Comparison of ENCODE assay signal across 11 cellular contexts in the genomic region with DNA sequence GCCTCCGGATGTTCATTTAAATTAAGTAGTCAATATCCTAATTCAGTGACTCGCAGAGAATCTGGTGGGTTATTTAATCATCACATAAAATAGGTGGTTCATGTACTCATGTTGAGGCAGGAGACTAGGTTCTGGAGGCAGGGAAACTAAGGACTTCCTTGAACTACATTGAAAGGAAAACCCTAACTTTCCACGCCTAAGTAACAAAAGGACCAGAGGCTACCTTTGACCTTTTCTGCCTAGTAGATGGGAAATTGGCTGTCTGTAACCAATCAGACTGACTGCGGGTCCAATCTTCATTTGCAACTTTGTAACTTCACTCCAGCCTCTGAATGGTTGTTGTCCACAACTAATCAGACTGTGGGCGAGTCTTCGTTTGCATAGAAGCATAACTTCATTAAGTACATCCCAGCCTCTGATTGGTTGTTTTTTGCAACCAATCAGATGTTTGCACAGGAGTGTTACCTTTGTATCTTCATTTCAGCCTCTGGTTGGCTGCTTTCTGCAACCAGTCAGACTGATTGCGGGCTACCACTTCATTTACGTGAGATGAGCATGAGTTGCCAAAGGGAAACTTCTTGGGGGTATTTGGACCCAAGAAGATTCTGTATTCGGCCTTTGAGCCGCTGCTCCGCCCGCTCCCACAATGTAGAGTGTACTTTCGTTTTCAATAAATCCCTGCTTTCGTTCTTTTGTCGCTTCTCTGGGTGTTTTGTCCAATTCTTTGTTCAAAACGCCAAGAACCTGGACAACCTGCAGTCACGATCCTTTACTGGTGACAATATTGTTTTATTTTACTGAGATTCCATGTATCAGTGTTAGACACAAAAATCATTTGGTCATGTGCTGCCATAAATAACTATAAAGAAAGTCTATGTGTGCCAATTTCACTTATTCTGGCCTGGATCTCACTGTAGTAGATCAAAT. TPM values are rescaled to one million over a fixed set of nuclear protein-coding genes. Genes with fewer than 3 reads are reported as not detected.
A peak's percentile ranks its signal among the peaks of the same experiment; 100 is the strongest.
DNase-seq lines count a peak whose midpoint lies in the region; ATAC-seq and TF ChIP-seq lines count a peak whose summit lies in the region.
"Had no signal": no experiment of that assay in that cellular context is flagged by ENCODE, and none has a peak within 500 bp of the region (broad histone marks: within the 10 kb centered on the region; RNA-seq: fewer than 3 reads in every experiment).

No MANE protein-coding gene starts in this region.

- ATAC-seq in GM21529 (IDR thresholded peaks at IDR 0.05; ENCODE audit: unreplicated experiment), result no peak
- ATAC-seq: CD8-positive, alpha-beta T cell; mucosa of descending colon had no signal

- TF ChIP-seq CTCF in astrocyte of the cerebellum (IDR thresholded peaks at IDR 0.05; ENCODE audit: low read depth, low read length, missing control alignments), result no peak
- no peak for TF ChIP-seq CTCF in nephron progenitor cell (IDR thresholded peaks at IDR 0.05)
- TF ChIP-seq CTCF in CD14-positive monocyte (IDR thresholded peaks at IDR 0.05), result no peak

- DNase-seq in CMK (ENCODE audit: low read depth) (peak; percentile 39), M059J (ENCODE audit: low read depth) (peak; percentile 74), astrocyte of the cerebellum (ENCODE audit: low read depth) (no peak), nephron progenitor cell (no peak), NCI-H524 treated with DMSO at 0.1 percent for 48 hours (lab: John Stamatoyannopoulos, UW) (no peak), CD14-positive monocyte (ENCODE audit: low spot score) (no peak)
- DNase-seq in activated CD4-positive, CD25-positive, alpha-beta regulatory T cell (lab: John Stamatoyannopoulos, UW), result no peak
- DNase-seq: CD8-positive, alpha-beta T cell; NCI-H774 had no signal

- H3K4me1 Mint-ChIP-seq in nephron progenitor cell (peaks cover 47% of the 10 kb centered on the region), CD14-positive monocyte (peaks cover 31% of the 10 kb centered on the region)

- H3K36me3 Mint-ChIP-seq in nephron progenitor cell (ENCODE audit: low read depth), result peaks cover 1% of the 10 kb centered on the region
- no peaks in the 10 kb centered on the region for H3K36me3 Mint-ChIP-seq in CD14-positive monocyte

- H3K9me3 Mint-ChIP-seq in nephron progenitor cell (no peaks in the 10 kb centered on the region), CD14-positive monocyte (peaks cover 0 to 6% (median 2%) of the 10 kb centered on the region in 7 donors)
- H3K9me3 Mint-ChIP-seq: CD8-positive, alpha-beta T cell had no signal

- peak overlapping the region; percentile 5 for H3K4me3 ChIP-seq in astrocyte of the cerebellum (ENCODE audit: low read depth, low read length)
- H3K4me3 ChIP-seq: mucosa of descending colon had no signal

- intact Hi-C loops in CD14-positive monocyte (cut with micrococcal nuclease), result no loop called here

- H3K4me3 Mint-ChIP-seq in nephron progenitor cell, result peak overlapping the region; percentile 31
- H3K4me3 Mint-ChIP-seq in CD14-positive monocyte, result no peak overlapping the region

- H3K27ac Mint-ChIP-seq in nephron progenitor cell (no peak overlapping the region), CD14-positive monocyte (peak overlapping the region in 1 of 7 donors; percentile 10)

- peaks cover 4% of the 10 kb centered on the region for H3K27me3 Mint-ChIP-seq in nephron progenitor cell (ENCODE audit: low read depth, poor library complexity)
- H3K27me3 Mint-ChIP-seq in CD14-positive monocyte (ENCODE audit: low read depth in 3 of 3), result peaks cover 2 to 4% (median 4%) of the 10 kb centered on the region in 3 donors

- in situ Hi-C loops in astrocyte of the cerebellum (cut with HindIII; ENCODE audit: low sequenced_read_pairs), result no loop called here

RNA-seq across cellular contexts. Expression of gene ST7, which starts 1.7 kb away (rescaled TPM):
- total RNA-seq in M059J (2014; rRNA removed; shearing (Covaris generic)), result 27.2 and 36.8 TPM in 2 replicates
- 1 to 10 TPM; 3.6 to 5.5 TPM for polyA plus RNA-seq in CD14-positive monocyte

Comparison
In these comparisons a context has a peak if more than half of its experiments do, and no peak if none do; other contexts are left out.
1. DNase-seq: peak in CMK (single experiment) and M059J (single experiment); none in astrocyte of the cerebellum (single experiment), nephron progenitor cell (single experiment), NCI-H524 treated with DMSO at 0.1 percent for 48 hours (single experiment), activated CD4-positive, CD25-positive, alpha-beta regulatory T cell (0 of 4) and CD14-positive monocyte (single experiment).